Comparison of ENCODE assay signal across 1 cellular context in genomic region chr21:41894922-41895557, GRCh38.
TF ChIP-seq lines count a peak whose summit lies in the region.

No MANE protein-coding gene starts in this region.

TF ChIP-seq in K562, 482 proteins besides CTCF, POLR2A, EP300 and RAD21 (continues in another document):
- TF ChIP-seq BACH1 (tag; IDR thresholded peaks at IDR 0.05): no peak
- no peak for TF ChIP-seq ZNF699 (CRISPR knock-in tag; IDR thresholded peaks at IDR 0.05; ENCODE audit: insufficient replicate concordance)
- peak; percentile 73; the same call in 1 of the 2 replicates for TF ChIP-seq HES1 (IDR thresholded peaks at IDR 0.05; ENCODE audit: low read depth)
- no peak for TF ChIP-seq SIN3A (IDR thresholded peaks at IDR 0.05; ENCODE audit: borderline replicate concordance in 2 of 2, control insufficient read depth in 1 of 2, low read depth in 2 of 2, low read length in 2 of 2)
- no peak for TF ChIP-seq ZNF445 (CRISPR knock-in tag; IDR thresholded peaks at IDR 0.05; ENCODE audit: low read depth)
- no peak for TF ChIP-seq MBD2 (IDR thresholded peaks at IDR 0.05; ENCODE audit: borderline replicate concordance, low read depth)
- TF ChIP-seq CCAR2 (IDR thresholded peaks at IDR 0.05; ENCODE audit: low read depth, low read length): no peak
- peak; percentile 88 for TF ChIP-seq ARID1B (IDR thresholded peaks at IDR 0.05)
- TF ChIP-seq NCOA1 (IDR thresholded peaks at IDR 0.05; ENCODE audit: low read depth): peak; percentile 58; the same call in 1 of the 2 replicates
- TF ChIP-seq SRSF1 (IDR thresholded peaks at IDR 0.05; ENCODE audit: low read depth, low read length): no peak
- TF ChIP-seq CREM (IDR thresholded peaks at IDR 0.05; ENCODE audit: low read depth): peak; percentile 79
- no peak for TF ChIP-seq CUX1 (CRISPR knock-in tag; IDR thresholded peaks at IDR 0.05)
- 0 out of 2 replicates have a peak, but pooled peaks have one; percentile 55 for TF ChIP-seq MITF (IDR thresholded peaks at IDR 0.05)
- no peak for TF ChIP-seq ZNF311 (CRISPR knock-in tag; IDR thresholded peaks at IDR 0.05)
- TF ChIP-seq HMGN3 (IDR thresholded peaks at IDR 0.05; ENCODE audit: borderline replicate concordance, extremely low read depth, insufficient read length, low read depth, low read length): no peak
- TF ChIP-seq PRPF4 (IDR thresholded peaks at IDR 0.05; ENCODE audit: insufficient read depth, low read depth, low read length, poor library complexity, severe bottlenecking): no peak
- TF ChIP-seq, protein P1, sequence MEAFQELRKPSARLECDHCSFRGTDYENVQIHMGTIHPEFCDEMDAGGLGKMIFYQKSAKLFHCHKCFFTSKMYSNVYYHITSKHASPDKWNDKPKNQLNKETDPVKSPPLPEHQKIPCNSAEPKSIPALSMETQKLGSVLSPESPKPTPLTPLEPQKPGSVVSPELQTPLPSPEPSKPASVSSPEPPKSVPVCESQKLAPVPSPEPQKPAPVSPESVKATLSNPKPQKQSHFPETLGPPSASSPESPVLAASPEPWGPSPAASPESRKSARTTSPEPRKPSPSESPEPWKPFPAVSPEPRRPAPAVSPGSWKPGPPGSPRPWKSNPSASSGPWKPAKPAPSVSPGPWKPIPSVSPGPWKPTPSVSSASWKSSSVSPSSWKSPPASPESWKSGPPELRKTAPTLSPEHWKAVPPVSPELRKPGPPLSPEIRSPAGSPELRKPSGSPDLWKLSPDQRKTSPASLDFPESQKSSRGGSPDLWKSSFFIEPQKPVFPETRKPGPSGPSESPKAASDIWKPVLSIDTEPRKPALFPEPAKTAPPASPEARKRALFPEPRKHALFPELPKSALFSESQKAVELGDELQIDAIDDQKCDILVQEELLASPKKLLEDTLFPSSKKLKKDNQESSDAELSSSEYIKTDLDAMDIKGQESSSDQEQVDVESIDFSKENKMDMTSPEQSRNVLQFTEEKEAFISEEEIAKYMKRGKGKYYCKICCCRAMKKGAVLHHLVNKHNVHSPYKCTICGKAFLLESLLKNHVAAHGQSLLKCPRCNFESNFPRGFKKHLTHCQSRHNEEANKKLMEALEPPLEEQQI (IDR thresholded peaks at IDR 0.05): no peak
- TF ChIP-seq ZNF395 (CRISPR knock-in tag; IDR thresholded peaks at IDR 0.05): peak; percentile 7
- TF ChIP-seq SMARCE1 (IDR thresholded peaks at IDR 0.05): peak; percentile 69
- TF ChIP-seq, protein P2, sequence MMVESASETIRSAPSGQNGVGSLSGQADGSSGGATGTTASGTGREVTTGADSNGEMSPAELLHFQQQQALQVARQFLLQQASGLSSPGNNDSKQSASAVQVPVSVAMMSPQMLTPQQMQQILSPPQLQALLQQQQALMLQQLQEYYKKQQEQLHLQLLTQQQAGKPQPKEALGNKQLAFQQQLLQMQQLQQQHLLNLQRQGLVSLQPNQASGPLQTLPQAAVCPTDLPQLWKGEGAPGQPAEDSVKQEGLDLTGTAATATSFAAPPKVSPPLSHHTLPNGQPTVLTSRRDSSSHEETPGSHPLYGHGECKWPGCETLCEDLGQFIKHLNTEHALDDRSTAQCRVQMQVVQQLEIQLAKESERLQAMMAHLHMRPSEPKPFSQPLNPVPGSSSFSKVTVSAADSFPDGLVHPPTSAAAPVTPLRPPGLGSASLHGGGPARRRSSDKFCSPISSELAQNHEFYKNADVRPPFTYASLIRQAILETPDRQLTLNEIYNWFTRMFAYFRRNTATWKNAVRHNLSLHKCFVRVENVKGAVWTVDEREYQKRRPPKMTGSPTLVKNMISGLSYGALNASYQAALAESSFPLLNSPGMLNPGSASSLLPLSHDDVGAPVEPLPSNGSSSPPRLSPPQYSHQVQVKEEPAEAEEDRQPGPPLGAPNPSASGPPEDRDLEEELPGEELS (CRISPR knock-in tag; IDR thresholded peaks at IDR 0.05; ENCODE audit: borderline replicate concordance): peak; percentile 70; the same call in 1 of the 2 replicates
- TF ChIP-seq SOX6 (IDR thresholded peaks at IDR 0.05): peak; percentile 88
- TF ChIP-seq, protein P3, sequence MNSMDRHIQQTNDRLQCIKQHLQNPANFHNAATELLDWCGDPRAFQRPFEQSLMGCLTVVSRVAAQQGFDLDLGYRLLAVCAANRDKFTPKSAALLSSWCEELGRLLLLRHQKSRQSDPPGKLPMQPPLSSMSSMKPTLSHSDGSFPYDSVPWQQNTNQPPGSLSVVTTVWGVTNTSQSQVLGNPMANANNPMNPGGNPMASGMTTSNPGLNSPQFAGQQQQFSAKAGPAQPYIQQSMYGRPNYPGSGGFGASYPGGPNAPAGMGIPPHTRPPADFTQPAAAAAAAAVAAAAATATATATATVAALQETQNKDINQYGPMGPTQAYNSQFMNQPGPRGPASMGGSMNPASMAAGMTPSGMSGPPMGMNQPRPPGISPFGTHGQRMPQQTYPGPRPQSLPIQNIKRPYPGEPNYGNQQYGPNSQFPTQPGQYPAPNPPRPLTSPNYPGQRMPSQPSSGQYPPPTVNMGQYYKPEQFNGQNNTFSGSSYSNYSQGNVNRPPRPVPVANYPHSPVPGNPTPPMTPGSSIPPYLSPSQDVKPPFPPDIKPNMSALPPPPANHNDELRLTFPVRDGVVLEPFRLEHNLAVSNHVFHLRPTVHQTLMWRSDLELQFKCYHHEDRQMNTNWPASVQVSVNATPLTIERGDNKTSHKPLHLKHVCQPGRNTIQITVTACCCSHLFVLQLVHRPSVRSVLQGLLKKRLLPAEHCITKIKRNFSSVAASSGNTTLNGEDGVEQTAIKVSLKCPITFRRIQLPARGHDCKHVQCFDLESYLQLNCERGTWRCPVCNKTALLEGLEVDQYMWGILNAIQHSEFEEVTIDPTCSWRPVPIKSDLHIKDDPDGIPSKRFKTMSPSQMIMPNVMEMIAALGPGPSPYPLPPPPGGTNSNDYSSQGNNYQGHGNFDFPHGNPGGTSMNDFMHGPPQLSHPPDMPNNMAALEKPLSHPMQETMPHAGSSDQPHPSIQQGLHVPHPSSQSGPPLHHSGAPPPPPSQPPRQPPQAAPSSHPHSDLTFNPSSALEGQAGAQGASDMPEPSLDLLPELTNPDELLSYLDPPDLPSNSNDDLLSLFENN (IDR thresholded peaks at IDR 0.05; ENCODE audit: low read depth in 2 of 2, low read length in 2 of 2): peak in 1 of 2 experiments; percentile 65; a peak in 1 of 4 replicates
- no peak for TF ChIP-seq ZNF511 (CRISPR knock-in tag; IDR thresholded peaks at IDR 0.05)
- no peak for TF ChIP-seq KLF10 (CRISPR knock-in tag; IDR thresholded peaks at IDR 0.05)
- peak; percentile 83 for TF ChIP-seq NCOR1 (IDR thresholded peaks at IDR 0.05)
- no peak for TF ChIP-seq NR2C1 (IDR thresholded peaks at IDR 0.05)
- peak; percentile 46; the same call in 1 of the 2 replicates for TF ChIP-seq NR2C1 (tag; IDR thresholded peaks at IDR 0.05)
- TF ChIP-seq STAT6 (CRISPR knock-in tag; IDR thresholded peaks at IDR 0.05): no peak
- TF ChIP-seq HDAC2 (IDR thresholded peaks at IDR 0.05): 0 out of 2 replicates have a peak, but pooled peaks have one; percentile 42
- TF ChIP-seq LEF1 (IDR thresholded peaks at IDR 0.05): peak; percentile 68
- no peak for TF ChIP-seq SNIP1 (IDR thresholded peaks at IDR 0.05; ENCODE audit: low read depth)
- TF ChIP-seq, protein P4, sequence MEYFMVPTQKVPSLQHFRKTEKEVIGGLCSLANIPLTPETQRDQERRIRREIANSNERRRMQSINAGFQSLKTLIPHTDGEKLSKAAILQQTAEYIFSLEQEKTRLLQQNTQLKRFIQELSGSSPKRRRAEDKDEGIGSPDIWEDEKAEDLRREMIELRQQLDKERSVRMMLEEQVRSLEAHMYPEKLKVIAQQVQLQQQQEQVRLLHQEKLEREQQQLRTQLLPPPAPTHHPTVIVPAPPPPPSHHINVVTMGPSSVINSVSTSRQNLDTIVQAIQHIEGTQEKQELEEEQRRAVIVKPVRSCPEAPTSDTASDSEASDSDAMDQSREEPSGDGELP (CRISPR knock-in tag; IDR thresholded peaks at IDR 0.05; ENCODE audit: borderline replicate concordance): peak; percentile 50; the same call in 1 of the 2 replicates
- TF ChIP-seq CCNT2 (IDR thresholded peaks at IDR 0.05; ENCODE audit: borderline replicate concordance, extremely low read depth, insufficient read length, low read depth, low read length): no peak
- no peak; the same call in 1 of the 2 replicates for TF ChIP-seq CEBPB (tag; IDR thresholded peaks at IDR 0.05)
- TF ChIP-seq HEY1 (CRISPR knock-in tag; IDR thresholded peaks at IDR 0.05; ENCODE audit: borderline replicate concordance): no peak
- TF ChIP-seq BCOR (IDR thresholded peaks at IDR 0.05): peak; percentile 18; the same call in 1 of the 2 replicates
